ENCODE assay signal across 8 cellular contexts in genomic region chr6:167079853-167080297, GRCh38. TPM values are rescaled to one million over a fixed set of nuclear protein-coding genes. Genes with fewer than 3 reads are reported as not detected.
DNase-seq lines count a peak whose midpoint lies in the region; ATAC-seq and TF ChIP-seq lines count a peak whose summit lies in the region.

No MANE protein-coding gene starts in this region.

- no peaks in the 10 kb centered on the region for H3K79me2 ChIP-seq in smooth muscle cell (ENCODE audit: low read depth)

- intact Hi-C loops in spleen (cut with DNase I; ENCODE audit: low total_unique reads) (no loop called here), colonic mucosa (cut with DNase I) (no loop called here)

- no peak overlapping the region for H3K4me3 Mint-ChIP-seq in endothelial cell (ENCODE audit: unreplicated experiment)

- DNase-seq in T-helper 9 cell (peak; percentile 47), spleen (peak; percentile 87), smooth muscle cell (lab: John Stamatoyannopoulos, UW; ENCODE audit: unreplicated experiment) (no peak), colonic mucosa (no peak), endothelial cell (ENCODE audit: low spot score) (no peak)

- H3K27me3 ChIP-seq in spleen (replicated peaks in 1 of 7) (no peaks in the 10 kb centered on the region), smooth muscle cell (ENCODE audit: low read depth) (peaks cover 4% of the 10 kb centered on the region), colonic mucosa (no peaks in the 10 kb centered on the region)

- peaks cover 0 to 6% (median 0%) of the 10 kb centered on the region in 8 donors for H3K9me3 ChIP-seq in spleen
- H3K9me3 ChIP-seq in smooth muscle cell (replicated peaks; ENCODE audit: low read depth): no peaks in the 10 kb centered on the region
- no peaks in the 10 kb centered on the region for H3K9me3 ChIP-seq in colonic mucosa

- H3K36me3 Mint-ChIP-seq in endothelial cell (ENCODE audit: low read depth, unreplicated experiment): no peaks in the 10 kb centered on the region

- H3K4me3 ChIP-seq in spleen: no peak overlapping the region
- H3K4me3 ChIP-seq in smooth muscle cell: no peak overlapping the region
- no peak overlapping the region for H3K4me3 ChIP-seq in colonic mucosa

- ATAC-seq in GM19035 (IDR thresholded peaks at IDR 0.05; ENCODE audit: unreplicated experiment) (peak; percentile 99), HG02981 (IDR thresholded peaks at IDR 0.05; ENCODE audit: unreplicated experiment) (peak; percentile 99), SK-N-SH treated with all-trans-retinoic acid at 6 μM for 48 hours (no peak)

- no peaks in the 10 kb centered on the region for H3K4me1 Mint-ChIP-seq in endothelial cell (ENCODE audit: unreplicated experiment)

- no peaks in the 10 kb centered on the region for H3F3A ChIP-seq in smooth muscle cell (ENCODE audit: low read depth)

- no peaks in the 10 kb centered on the region for H3K9me3 Mint-ChIP-seq in endothelial cell (ENCODE audit: unreplicated experiment)

- no peak overlapping the region for H2AFZ ChIP-seq in smooth muscle cell (ENCODE audit: low read depth)

- 49 to 69% (median 61%) methylated on average over 8 to 11 of the region's 11 CpGs for WGBS in spleen, 5 donors
- 87% methylated on average over 11 of the region's 11 CpGs for WGBS in smooth muscle cell (ENCODE audit: low lambda C conversion rate)

- TF ChIP-seq CTCF in spleen (IDR thresholded peaks at IDR 0.05 in 8 of 11, conservative IDR thresholded peaks at IDR 0.05 in 3 of 11) (peak; percentile 13 to 67 (median 60)), smooth muscle cell (IDR thresholded peaks at IDR 0.05; ENCODE audit: borderline replicate concordance, insufficient read depth, poor library complexity, severe bottlenecking) (no peak), colonic mucosa (IDR thresholded peaks at IDR 0.05) (no peak), endothelial cell (IDR thresholded peaks at IDR 0.05; ENCODE audit: unreplicated experiment) (no peak)

- TF ChIP-seq POLR2A in spleen (IDR thresholded peaks at IDR 0.05): no peak

- no peaks in the 10 kb centered on the region for H4K20me1 ChIP-seq in smooth muscle cell (ENCODE audit: low read depth)

- H3K27ac ChIP-seq in spleen (peak overlapping the region in 6 of 8 donors; percentile 41 to 82 (median 66)), smooth muscle cell (ENCODE audit: low read depth) (no peak overlapping the region), colonic mucosa (no peak overlapping the region)

- H3K27ac Mint-ChIP-seq in endothelial cell (ENCODE audit: unreplicated experiment): no peak overlapping the region

- H3K27me3 Mint-ChIP-seq in endothelial cell (ENCODE audit: unreplicated experiment): no peaks in the 10 kb centered on the region

- no peaks in the 10 kb centered on the region for H3K36me3 ChIP-seq in spleen
- H3K36me3 ChIP-seq in smooth muscle cell (ENCODE audit: low read depth): no peaks in the 10 kb centered on the region
- no peaks in the 10 kb centered on the region for H3K36me3 ChIP-seq in colonic mucosa

- H3K4me1 ChIP-seq in spleen (peaks cover 0 to 35% (median 11%) of the 10 kb centered on the region in 6 donors), smooth muscle cell (ENCODE audit: low read depth) (peaks cover 3% of the 10 kb centered on the region), colonic mucosa (no peaks in the 10 kb centered on the region)

- no peak overlapping the region for H3K9ac ChIP-seq in smooth muscle cell (ENCODE audit: low read depth)
- H3K9ac ChIP-seq in colonic mucosa (ENCODE audit: low read depth in 2 of 2, low read length in 2 of 2): no peak overlapping the region

- no peak overlapping the region for H3K4me2 ChIP-seq in smooth muscle cell

TF ChIP-seq in SK-N-SH treated with all-trans-retinoic acid at 6 μM for 48 hours, 23 proteins besides CTCF, POLR2A, EP300 and RAD21:
- TF ChIP-seq ZNF8 (CRISPR knock-in tag; IDR thresholded peaks at IDR 0.05): no peak
- TF ChIP-seq ZFP3 (CRISPR knock-in tag; IDR thresholded peaks at IDR 0.05): no peak

RNA-seq across cellular contexts. Expression of gene CCR6, which starts 43.0 kb away (rescaled TPM):
- total RNA-seq in spleen (10 to 100 TPM; 15.5 to 37.0 (median 19.5) TPM), smooth muscle cell (not detected in 2 replicates), colonic mucosa (under 1 TPM; 0.49 to 0.53 TPM), endothelial cell (ENCODE audit: unreplicated experiment) (not detected)
- polyA plus RNA-seq in spleen (10 to 100 TPM; 16.1 to 26.9 (median 22.7) TPM), smooth muscle cell (0.41 TPM in 1 of 2 replicates, not detected in the other)

Comparison
In these comparisons a context has a peak if more than half of its experiments do, and no peak if none do; other contexts are left out.
1. DNase-seq: peak in T-helper 9 cell (single experiment) and spleen (single experiment); none in smooth muscle cell (single experiment), colonic mucosa (single experiment) and endothelial cell (single experiment).
2. H3K27ac ChIP-seq: peak in spleen (6 of 8); none in smooth muscle cell (single experiment) and colonic mucosa (single experiment).
3. CTCF ChIP-seq: peak in spleen (11 of 11); none in smooth muscle cell (single experiment), colonic mucosa (single experiment) and endothelial cell (single experiment).
4. RNA of gene CCR6, which starts 43.0 kb away (total RNA-seq): 15.5 to 37.0 TPM in spleen; 0.49 to 0.53 TPM in colonic mucosa, not detected in smooth muscle cell and not detected in endothelial cell (single experiment); every median in the first group is over 10 times any median in the second.